Comparison of ENCODE assay signal across 8 cellular contexts in the genomic region with DNA sequence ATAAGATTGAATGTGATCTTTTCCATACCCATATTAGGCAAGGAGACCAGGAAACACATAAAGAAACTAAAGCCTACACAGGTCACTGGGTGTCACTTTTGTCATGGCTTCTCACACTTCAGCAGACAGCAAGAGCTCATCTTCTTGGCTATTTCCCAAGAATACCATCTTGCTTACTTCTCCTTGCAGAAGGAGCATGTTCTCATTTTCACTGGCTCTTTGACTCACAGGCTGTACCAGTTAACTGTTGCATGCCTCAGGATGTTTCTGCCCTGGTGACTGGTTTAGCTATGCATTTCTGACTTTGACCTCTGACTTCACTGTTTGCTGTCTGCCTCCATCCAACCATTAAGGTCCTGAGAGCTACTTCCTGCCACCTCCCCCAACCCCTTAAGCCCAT. TPM values are rescaled to one million over a fixed set of nuclear protein-coding genes. Genes with fewer than 3 reads are reported as not detected.
A peak's percentile ranks its signal among the peaks of the same experiment; 100 is the strongest.
DNase-seq lines count a peak whose midpoint lies in the region; ATAC-seq and TF ChIP-seq lines count a peak whose summit lies in the region.

No MANE protein-coding gene starts in this region.

- H3K4me3 ChIP-seq in GM12865 (ENCODE audit: low read depth, low read length) (no peak overlapping the region), epithelial cell of esophagus (ENCODE audit: low read length) (no peak overlapping the region), parathyroid adenoma (ENCODE audit: low read depth, low read length) (no peak overlapping the region), stomach (no peak overlapping the region)

- no peak overlapping the region for H3K9ac ChIP-seq in parathyroid adenoma

- no peak for TF ChIP-seq POLR2A in stomach (IDR thresholded peaks at IDR 0.05)

- H3K79me2 ChIP-seq in parathyroid adenoma, result no peaks in the 10 kb centered on the region

- no peak for TF ChIP-seq CTCF in GM12865 (IDR thresholded peaks at IDR 0.05; ENCODE audit: insufficient read depth, low read depth, low read length, missing control alignments)
- no peak for TF ChIP-seq CTCF in epithelial cell of esophagus (IDR thresholded peaks at IDR 0.05; ENCODE audit: insufficient read depth, low read depth, low read length, missing control alignments)
- TF ChIP-seq CTCF in parathyroid adenoma (IDR thresholded peaks at IDR 0.05), result no peak
- TF ChIP-seq CTCF in stomach (IDR thresholded peaks at IDR 0.05), result no peak

- H3K27ac Mint-ChIP-seq in activated naive CD4-positive, alpha-beta T cell treated with anti-CD3 and anti-CD28 coated beads for 36 hours, result no peak overlapping the region

- no peaks in the 10 kb centered on the region for H3K9me3 Mint-ChIP-seq in activated naive CD4-positive, alpha-beta T cell treated with anti-CD3 and anti-CD28 coated beads for 36 hours

- no peak overlapping the region for H2AFZ ChIP-seq in parathyroid adenoma

- no peak overlapping the region for H3K4me3 Mint-ChIP-seq in activated naive CD4-positive, alpha-beta T cell treated with anti-CD3 and anti-CD28 coated beads for 36 hours

- H3K4me2 ChIP-seq in parathyroid adenoma (ENCODE audit: low read length), result no peak overlapping the region

- intact Hi-C loops in stomach (cut with DNase I; ENCODE audit: low total_unique reads), result no loop called here
- intact Hi-C loops in activated naive CD4-positive, alpha-beta T cell treated with anti-CD3 and anti-CD28 coated beads for 36 hours (cut with micrococcal nuclease), result no loop called here

- H3K9me3 ChIP-seq in parathyroid adenoma (ENCODE audit: control insufficient read depth, low read length), result no peaks in the 10 kb centered on the region
- peaks cover 0 to 8% (median 2%) of the 10 kb centered on the region in 4 donors for H3K9me3 ChIP-seq in stomach

- peaks cover 6% of the 10 kb centered on the region for H3K4me1 Mint-ChIP-seq in activated naive CD4-positive, alpha-beta T cell treated with anti-CD3 and anti-CD28 coated beads for 36 hours (ENCODE audit: low read depth)

- peak overlapping the region; percentile 2 for H3K27ac ChIP-seq in parathyroid adenoma
- no peak overlapping the region for H3K27ac ChIP-seq in stomach

- no peaks in the 10 kb centered on the region for H3K36me3 ChIP-seq in parathyroid adenoma (ENCODE audit: control insufficient read depth, insufficient read depth, low read length)
- no peaks in the 10 kb centered on the region for H3K36me3 ChIP-seq in stomach

- CTCF ChIA-PET in activated naive CD4-positive, alpha-beta T cell treated with anti-CD3 and anti-CD28 coated beads for 36 hours (lab: Charles Lee), result interaction anchor here (0.5 to 1.3 kb wide), 3 partner anchors 19 to 147 kb away, joined by 3 to 5 read pairs (median 3); no protein-coding TSS in a partner anchor

- ATAC-seq in HG02623 (IDR thresholded peaks at IDR 0.05; ENCODE audit: unreplicated experiment), result peak; percentile 76

- DNase-seq in GM12865 (ENCODE audit: low read depth), result peak; percentile 41
- peak; percentile 25 for DNase-seq in NCI-H2227 treated with DMSO at 0.1 percent for 48 hours (lab: John Stamatoyannopoulos, UW)
- DNase-seq in epithelial cell of esophagus (ENCODE audit: low read depth), result peak; percentile 78
- DNase-seq in stomach, result no peak
- no peak for DNase-seq in activated naive CD4-positive, alpha-beta T cell treated with anti-CD3 and anti-CD28 coated beads for 36 hours
- DNase-seq in GF-D8 (lab: John Stamatoyannopoulos, UW), result no peak

- no peaks in the 10 kb centered on the region for H3K36me3 Mint-ChIP-seq in activated naive CD4-positive, alpha-beta T cell treated with anti-CD3 and anti-CD28 coated beads for 36 hours (ENCODE audit: low read depth)

- no peak for TF ChIP-seq EP300 in stomach (IDR thresholded peaks at IDR 0.05)

- H3K27me3 Mint-ChIP-seq in activated naive CD4-positive, alpha-beta T cell treated with anti-CD3 and anti-CD28 coated beads for 36 hours (ENCODE audit: low read depth), result peaks cover 2% of the 10 kb centered on the region

- no peaks in the 10 kb centered on the region for H3K27me3 ChIP-seq in parathyroid adenoma (ENCODE audit: control insufficient read depth, insufficient read depth, low read length)
- H3K27me3 ChIP-seq in stomach, result no peaks in the 10 kb centered on the region

- H3K4me1 ChIP-seq in parathyroid adenoma (peaks cover 3% of the 10 kb centered on the region), stomach (peaks cover 0 to 11% (median 0%) of the 10 kb centered on the region in 4 donors)

RNA-seq across cellular contexts. Expression of gene OGFRL1, which starts 40.3 kb away (rescaled TPM):
- total RNA-seq in stomach, result 10 to 100 TPM in 4 of 5 donors, 1 to 10 TPM in 1; 2.6 to 27.0 (median 19.0) TPM
- polyA plus RNA-seq in stomach, result 10 to 100 TPM in 1 of 3 donors, 1 to 10 TPM in 2; 6.1 to 10.1 (median 6.3) TPM
- total RNA-seq in activated naive CD4-positive, alpha-beta T cell treated with anti-CD3 and anti-CD28 coated beads for 36 hours, result 1 to 10 TPM; 2.6 to 3.1 TPM

Comparison
In these comparisons a context has a peak if more than half of its experiments do, and no peak if none do; other contexts are left out.
1. DNase-seq: peak in GM12865 (single experiment), NCI-H2227 treated with DMSO at 0.1 percent for 48 hours (single experiment) and epithelial cell of esophagus (single experiment); none in stomach (single experiment), activated naive CD4-positive, alpha-beta T cell treated with anti-CD3 and anti-CD28 coated beads for 36 hours (single experiment) and GF-D8 (single experiment).